Comparison of ENCODE assay signal across 13 cellular contexts in the genomic region with DNA sequence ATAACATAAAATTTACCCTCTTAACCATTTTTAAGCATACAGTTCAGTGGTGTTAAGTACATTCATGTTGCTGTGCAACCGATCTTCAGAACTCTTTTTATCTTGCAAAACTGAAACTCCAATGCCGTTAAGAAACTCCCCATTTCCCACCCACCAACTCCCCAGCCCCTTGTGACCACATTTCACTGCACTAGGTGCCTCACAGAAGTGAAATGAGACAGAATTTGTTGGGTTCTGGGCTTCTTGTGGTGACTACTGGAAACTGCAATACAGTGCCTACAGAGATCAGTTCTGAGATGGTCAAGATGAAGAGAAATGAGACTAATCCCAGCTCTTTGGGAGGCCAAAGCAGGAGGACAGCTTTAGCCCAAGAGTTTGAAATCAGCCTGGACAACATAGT.
DNase-seq lines count a peak whose midpoint lies in the region; ATAC-seq, FAIRE-seq and TF ChIP-seq lines count a peak whose summit lies in the region.
"Had no signal": no experiment of that assay in that cellular context is flagged by ENCODE, and none has a peak within 500 bp of the region (broad histone marks: within the 10 kb centered on the region; RNA-seq: fewer than 3 reads in every experiment).

No MANE protein-coding gene starts in this region.

- BruUV-seq in GM12878 (replicated peaks; lab: Mats Ljungman, UMichigan) = no TSS peak

- POLR2A ChIA-PET in GM12878 (lab: Charles Lee) = no interaction called here

- H3K4me2 ChIP-seq in GM12878 (ENCODE audit: control insufficient read depth, insufficient read depth) = peak overlapping the region; percentile 27; the same call in 1 of the 2 replicates
- H3K4me2 ChIP-seq: PC-9 had no signal

- H4K20me1 ChIP-seq in GM12878 (ENCODE audit: control insufficient read depth, insufficient read depth) = no peaks in the 10 kb centered on the region

- peaks cover 23% of the 10 kb centered on the region for H3K4me1 Mint-ChIP-seq in activated CD4-positive, alpha-beta T cell treated with anti-CD3 and anti-CD28 coated beads, Interleukin-2, amount 10 ng/mL, durations not matched to agents 24 days and 14 days
- H3K4me1 Mint-ChIP-seq: natural killer cell had no signal

- TF ChIP-seq CTCF in GM12878 (IDR thresholded peaks at IDR 0.05 in 2 of 3, conservative IDR thresholded peaks at IDR 0.05 in 1 of 3; ENCODE audit: control insufficient read depth in 2 of 3, extremely low read depth in 1 of 3, insufficient read depth in 1 of 3, low read depth in 3 of 3, low read length in 3 of 3) = no peak
- TF ChIP-seq CTCF in psoas muscle (IDR thresholded peaks at IDR 0.05) = no peak
- no peak for TF ChIP-seq CTCF in WERI-Rb-1 (IDR thresholded peaks at IDR 0.05; ENCODE audit: low read depth, low read length)

- in situ Hi-C loops in GM12878 (cut with MboI) = no loop called here

- H3K4me3 ChIP-seq in GM12878 (no peak overlapping the region), psoas muscle (no peak overlapping the region), WERI-Rb-1 (ENCODE audit: low read depth, low read length) (no peak overlapping the region)
- H3K4me3 ChIP-seq: PC-9 had no signal

- peaks cover 7% of the 10 kb centered on the region for H3K9me3 Mint-ChIP-seq in activated CD4-positive, alpha-beta T cell treated with anti-CD3 and anti-CD28 coated beads, Interleukin-2, amount 10 ng/mL, durations not matched to agents 24 days and 14 days
- H3K9me3 Mint-ChIP-seq: natural killer cell had no signal

- H3K36me3 ChIP-seq in GM12878 (ENCODE audit: control insufficient read depth in 2 of 2, insufficient read depth in 2 of 2, low read length in 1 of 2) = no peaks in the 10 kb centered on the region
- no peaks in the 10 kb centered on the region for H3K36me3 ChIP-seq in psoas muscle (ENCODE audit: insufficient read depth in 1 of 2, low read depth in 1 of 2)
- no peaks in the 10 kb centered on the region for H3K36me3 ChIP-seq in WERI-Rb-1

- peak overlapping the region; percentile 13; the same call in 1 of the 2 replicates for H2AFZ ChIP-seq in GM12878 (ENCODE audit: control insufficient read depth, low read depth, low read length)
- H2AFZ ChIP-seq: PC-9 had no signal

- H3K27ac ChIP-seq in GM12878 (ENCODE audit: control insufficient read depth, insufficient read depth) (no peak overlapping the region), psoas muscle (no peak overlapping the region), WERI-Rb-1 (no peak overlapping the region)
- H3K27ac ChIP-seq: PC-9 had no signal

- peak in 1 of 2 experiments; percentile 29; a peak in 2 of 4 replicates for TF ChIP-seq EP300 in GM12878 (IDR thresholded peaks at IDR 0.05; ENCODE audit: borderline replicate concordance in 1 of 2, control insufficient read depth in 1 of 2, low read depth in 2 of 2, low read length in 2 of 2)

- peak; percentile 82 for DNase-seq in activated CD4-positive, alpha-beta T cell treated with anti-CD3 and anti-CD28 coated beads, Interleukin-2, amount 10 ng/mL, durations not matched to agents 24 days and 14 days
- DNase-seq in activated CD4-positive, alpha-beta T cell treated with anti-CD3 and anti-CD28 coated beads for 4 hours = no peak
- DNase-seq in GM12878 (ENCODE audit: low read depth, low spot score) = peak; percentile 33
- DNase-seq in psoas muscle = no peak
- DNase-seq in WERI-Rb-1 = no peak
- no peak for DNase-seq in DMS53 (lab: John Stamatoyannopoulos, UW)
- DNase-seq: H7, natural killer cell, NCI-H2171 treated with DMSO at 0.1 percent for 48 hours, PC-9, right cardiac atrium had no signal

- SMC1A ChIA-PET in GM12878 (lab: Charles Lee; ENCODE audit: uncharacterized antibody, unreplicated experiment) = no interaction called here

- no peak overlapping the region for H3K9ac ChIP-seq in GM12878 (ENCODE audit: control insufficient read depth, insufficient read depth, low read length)

- no peak for TF ChIP-seq POLR2A in GM12878 (IDR thresholded peaks at IDR 0.05; ENCODE audit: low read depth, low read length)

- H3K27ac Mint-ChIP-seq in activated CD4-positive, alpha-beta T cell treated with anti-CD3 and anti-CD28 coated beads, Interleukin-2, amount 10 ng/mL, durations not matched to agents 24 days and 14 days = peak overlapping the region; percentile 48
- H3K27ac Mint-ChIP-seq: natural killer cell had no signal

- CTCF ChIA-PET in GM12878 (lab: Yijun Ruan, JAX) = no interaction called here

- H3K4me1 ChIP-seq in GM12878 (ENCODE audit: control insufficient read depth, insufficient read depth, low read length) (peaks cover 7% of the 10 kb centered on the region; the same call in 1 of the 2 replicates), psoas muscle (no peaks in the 10 kb centered on the region)

- H3K9me3 ChIP-seq in GM12878 (replicated peaks; ENCODE audit: control insufficient read depth, insufficient read depth, low read length) (no peaks in the 10 kb centered on the region; the same call in 2 of the 3 replicates), psoas muscle (no peaks in the 10 kb centered on the region), WERI-Rb-1 (ENCODE audit: severe bottlenecking) (no peaks in the 10 kb centered on the region)

- no peaks in the 10 kb centered on the region for H3K27me3 Mint-ChIP-seq in activated CD4-positive, alpha-beta T cell treated with anti-CD3 and anti-CD28 coated beads, Interleukin-2, amount 10 ng/mL, durations not matched to agents 24 days and 14 days

- peak; percentile 48 for TF ChIP-seq RAD21 in GM12878 (IDR thresholded peaks at IDR 0.05; ENCODE audit: insufficient read depth, low read depth, low read length)

- RAD21 ChIA-PET in GM12878 (lab: Charles Lee; ENCODE audit: unreplicated experiment) = no interaction called here

- H3K79me2 ChIP-seq in GM12878 (ENCODE audit: control insufficient read depth, insufficient read depth, low read length) = no peaks in the 10 kb centered on the region

- FAIRE-seq in GM12878 (lab: Jason Lieb, UNC) = peak; percentile 80

- H3K36me3 Mint-ChIP-seq in activated CD4-positive, alpha-beta T cell treated with anti-CD3 and anti-CD28 coated beads, Interleukin-2, amount 10 ng/mL, durations not matched to agents 24 days and 14 days (ENCODE audit: low read depth) = no peaks in the 10 kb centered on the region
- H3K36me3 Mint-ChIP-seq: natural killer cell had no signal

- 3% methylated on average over 2 of the region's 2 CpGs for WGBS in GM12878 (ENCODE audit: insufficient coverage, insufficient replicate concordance, low lambda C conversion rate, missing lambda C conversion rate)
- WGBS in psoas muscle, 3 donors = 83 to 90% (median 87%) methylated on average over 2 of the region's 2 CpGs

- ATAC-seq in GM19452 (IDR thresholded peaks at IDR 0.05; ENCODE audit: unreplicated experiment) (peak; percentile 58), HG03520 (IDR thresholded peaks at IDR 0.05; ENCODE audit: unreplicated experiment) (peak; percentile 93), GM12878 (peak; percentile 98), psoas muscle (no peak)
- ATAC-seq: right cardiac atrium had no signal

- intact Hi-C loops in activated CD4-positive, alpha-beta T cell treated with anti-CD3 and anti-CD28 coated beads, Interleukin-2, amount 10 ng/mL, durations not matched to agents 24 days and 14 days (cut with micrococcal nuclease) = loop anchor here (5.0 kb wide), 2 partner anchors 459 to 619 kb away; no protein-coding TSS in a partner anchor
- intact Hi-C loops in GM12878 (cut with micrococcal nuclease; ENCODE audit: unreplicated experiment) (loop anchor here (5.0 kb wide), 1 partner anchor 116 kb away; no protein-coding TSS in a partner anchor), psoas muscle (cut with DNase I) (no loop called here)

- no peak overlapping the region for H3K4me3 Mint-ChIP-seq in activated CD4-positive, alpha-beta T cell treated with anti-CD3 and anti-CD28 coated beads, Interleukin-2, amount 10 ng/mL, durations not matched to agents 24 days and 14 days
- H3K4me3 Mint-ChIP-seq: natural killer cell had no signal

- H3K27me3 ChIP-seq in GM12878 (replicated peaks in 1 of 2; ENCODE audit: control insufficient read depth in 2 of 2, insufficient read depth in 2 of 2, low read length in 1 of 2) = no peaks in the 10 kb centered on the region; a peak in 1 of 4 replicates
- no peaks in the 10 kb centered on the region for H3K27me3 ChIP-seq in psoas muscle (ENCODE audit: insufficient read depth in 3 of 3, low read length in 2 of 3)
- H3K27me3 ChIP-seq in WERI-Rb-1 (ENCODE audit: insufficient read depth, low read depth, severe bottlenecking) = no peaks in the 10 kb centered on the region

TF ChIP-seq in GM12878, 131 proteins besides CTCF, POLR2A, EP300 and RAD21:
- TF ChIP-seq EGR1 (IDR thresholded peaks at IDR 0.05; ENCODE audit: borderline replicate concordance in 1 of 2, low read depth in 2 of 2, low read length in 2 of 2) = 0 out of 3 replicates have a peak, but pooled peaks of 1 of the 2 experiments have one; percentile 21
- TF ChIP-seq NBN (IDR thresholded peaks at IDR 0.05) = no peak
- TF ChIP-seq CEBPB (IDR thresholded peaks at IDR 0.05; ENCODE audit: borderline replicate concordance in 1 of 2, low read depth in 2 of 2, low read length in 2 of 2) = no peak
- 0 out of 2 replicates have a peak, but pooled peaks have one; percentile 27 for TF ChIP-seq CBFB (IDR thresholded peaks at IDR 0.05; ENCODE audit: low read depth)
- no peak for TF ChIP-seq SIX5 (IDR thresholded peaks at IDR 0.05; ENCODE audit: low read depth, low read length, severe bottlenecking)
- TF ChIP-seq RUNX3 (IDR thresholded peaks at IDR 0.05; ENCODE audit: low read length) = peak; percentile 89
- TF ChIP-seq CREM (IDR thresholded peaks at IDR 0.05; ENCODE audit: low read depth) = peak; percentile 29; the same call in 1 of the 2 replicates
- TF ChIP-seq, protein P1, sequence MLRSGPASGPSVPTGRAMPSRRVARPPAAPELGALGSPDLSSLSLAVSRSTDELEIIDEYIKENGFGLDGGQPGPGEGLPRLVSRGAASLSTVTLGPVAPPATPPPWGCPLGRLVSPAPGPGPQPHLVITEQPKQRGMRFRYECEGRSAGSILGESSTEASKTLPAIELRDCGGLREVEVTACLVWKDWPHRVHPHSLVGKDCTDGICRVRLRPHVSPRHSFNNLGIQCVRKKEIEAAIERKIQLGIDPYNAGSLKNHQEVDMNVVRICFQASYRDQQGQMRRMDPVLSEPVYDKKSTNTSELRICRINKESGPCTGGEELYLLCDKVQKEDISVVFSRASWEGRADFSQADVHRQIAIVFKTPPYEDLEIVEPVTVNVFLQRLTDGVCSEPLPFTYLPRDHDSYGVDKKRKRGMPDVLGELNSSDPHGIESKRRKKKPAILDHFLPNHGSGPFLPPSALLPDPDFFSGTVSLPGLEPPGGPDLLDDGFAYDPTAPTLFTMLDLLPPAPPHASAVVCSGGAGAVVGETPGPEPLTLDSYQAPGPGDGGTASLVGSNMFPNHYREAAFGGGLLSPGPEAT (IDR thresholded peaks at IDR 0.05; ENCODE audit: low read depth) = 0 out of 2 replicates have a peak, but pooled peaks have one; percentile 30
- TF ChIP-seq NFIC (IDR thresholded peaks at IDR 0.05; ENCODE audit: low read depth, low read length) = 0 out of 2 replicates have a peak, but pooled peaks have one; percentile 28
- peak; percentile 58; the same call in 1 of the 2 replicates for TF ChIP-seq FOXM1 (IDR thresholded peaks at IDR 0.05; ENCODE audit: low read depth, low read length)
- no peak for TF ChIP-seq JUNB (IDR thresholded peaks at IDR 0.05)

Comparison
In these comparisons a context has a peak if more than half of its experiments do, and no peak if none do; other contexts are left out.
1. DNase-seq: peak in activated CD4-positive, alpha-beta T cell treated with anti-CD3 and anti-CD28 coated beads, Interleukin-2, amount 10 ng/mL, durations not matched to agents 24 days and 14 days (single experiment) and GM12878 (single experiment); none in activated CD4-positive, alpha-beta T cell treated with anti-CD3 and anti-CD28 coated beads for 4 hours (0 of 2), psoas muscle (0 of 2), WERI-Rb-1 (single experiment) and DMS53 (single experiment).
2. ATAC-seq: peak in GM19452 (single experiment), HG03520 (single experiment) and GM12878 (single experiment); none in psoas muscle (0 of 4).
3. intact Hi-C loops: an anchor here in activated CD4-positive, alpha-beta T cell treated with anti-CD3 and anti-CD28 coated beads, Interleukin-2, amount 10 ng/mL, durations not matched to agents 24 days and 14 days (5.0 kb wide) and GM12878 (5.0 kb wide); none called in psoas muscle.